20 cellular contexts compared by ENCODE assay signal in the genomic region with DNA sequence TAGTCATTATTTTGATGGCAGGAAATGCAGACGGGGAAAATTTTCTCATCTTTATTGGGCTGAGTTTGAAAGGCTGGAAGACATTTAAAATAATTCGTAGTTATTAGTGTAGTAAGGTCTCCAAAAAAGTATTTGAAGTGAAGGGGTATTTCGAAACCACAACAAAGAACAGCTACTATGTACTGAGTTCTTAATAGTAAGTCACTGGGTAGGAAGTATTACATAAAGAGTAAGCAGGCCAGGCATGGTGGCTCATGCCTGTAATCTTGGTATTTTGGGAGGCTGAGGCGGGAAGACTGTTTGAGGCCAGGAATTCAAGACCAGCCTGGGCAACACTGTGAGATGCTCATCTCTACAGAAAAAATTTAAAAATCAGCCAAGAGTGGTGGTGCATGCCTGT.
"Had no signal": no experiment of that assay in that cellular context is flagged by ENCODE, and none has a peak within 500 bp of the region (broad histone marks: within the 10 kb centered on the region; RNA-seq: fewer than 3 reads in every experiment).

No MANE protein-coding gene starts in this region.

- ATAC-seq: activated naive CD4-positive, alpha-beta T cell treated with anti-CD3 and anti-CD28 coated beads, Interleukin-2, amount 50 U/mL, for 72 hours; activated T-helper 17 cell treated with anti-CD3 and anti-CD28 coated beads, Interleukin-2, amount 50 U/mL, for 72 hours; gastroesophageal sphincter; WTC11 had no signal

- FAIRE-seq: islet of Langerhans had no signal

- DNase-seq: activated CD8-positive, alpha-beta memory T cell treated with anti-CD3 and anti-CD28 coated beads for 24 hours; activated CD8-positive, alpha-beta memory T cell treated with anti-CD3 and anti-CD28 coated beads, Interleukin-2, amount 50 U/mL, for 4 hours; activated T-cell treated with anti-CD3 and anti-CD28 coated beads, Interleukin-2, amount 50 U/mL, for 24 hours; effector CD4-positive, alpha-beta T cell; head of caudate nucleus; hypothalamus; mesenchymal stem cell; naive B cell; spleen; stimulated activated CD4-positive, alpha-beta T cell treated with anti-CD3 and anti-CD28 coated beads, Interleukin-4, amount 100 ng/mL, for 1 hour; stimulated activated naive CD4-positive, alpha-beta T cell; T-helper 1 cell; T-helper 9 cell; upper lobe of right lung had no signal

- H3K4me3 ChIP-seq: cardiac muscle cell, gastroesophageal sphincter, spleen, upper lobe of right lung had no signal

- H3K27me3 ChIP-seq: cardiac muscle cell, gastroesophageal sphincter, upper lobe of right lung had no signal

- H3K27ac ChIP-seq: cardiac muscle cell, spleen, upper lobe of right lung had no signal

- H3K36me3 ChIP-seq: cardiac muscle cell, gastroesophageal sphincter, spleen, upper lobe of right lung had no signal

- H3K9me3 ChIP-seq: gastroesophageal sphincter, spleen, upper lobe of right lung had no signal
